Comparison of ENCODE assay signal across 7 cellular contexts in genomic region chr1:14545422-14546025, GRCh38.
"Had no signal": no experiment of that assay in that cellular context is flagged by ENCODE, and none has a peak within 500 bp of the region (broad histone marks: within the 10 kb centered on the region; RNA-seq: fewer than 3 reads in every experiment).

No MANE protein-coding gene starts in this region.

- H3K27ac Mint-ChIP-seq: IgD-negative memory B cell had no signal

- H3K36me3 ChIP-seq: HAP-1 had no signal

- H3K27ac ChIP-seq: GM23248 had no signal

- H3K4me3 Mint-ChIP-seq: IgD-negative memory B cell had no signal

- ATAC-seq: HCT116 had no signal

- H3K4me3 ChIP-seq: GM23248, HAP-1 had no signal

- H3K36me3 Mint-ChIP-seq: IgD-negative memory B cell had no signal

- DNase-seq: GM23248, GOT3, H7, KG1 had no signal
